Comparison of ENCODE assay signal across 32 cellular contexts in genomic region chr6:101918476-101918875, GRCh38.
"Had no signal": no experiment of that assay in that cellular context is flagged by ENCODE, and none has a peak within 500 bp of the region (broad histone marks: within the 10 kb centered on the region; RNA-seq: fewer than 3 reads in every experiment).

No MANE protein-coding gene starts in this region.

- H3K36me3 ChIP-seq: colonic mucosa, esophagus squamous epithelium, gastrocnemius medialis, heart left ventricle, WERI-Rb-1 had no signal

- H3K4me1 Mint-ChIP-seq: activated B cell treated with CpG ODN at 0.5 μM for 24 hours; activated naive CD4-positive, alpha-beta T cell treated with anti-CD3 and anti-CD28 coated beads, Interleukin-2, amount 10 ng/mL, durations not matched to agents 7 days and 5 days; activated naive CD8-positive, alpha-beta T cell treated with anti-CD3 and anti-CD28 coated beads, Interleukin-2, amount 10 ng/mL, durations not matched to agents 7 days and 5 days; T-helper 17 cell had no signal

- H3K36me3 Mint-ChIP-seq: activated CD4-positive, alpha-beta memory T cell treated with anti-CD3 and anti-CD28 coated beads for 36 hours; activated naive CD4-positive, alpha-beta T cell treated with anti-CD3 and anti-CD28 coated beads, Interleukin-2, amount 10 ng/mL, durations not matched to agents 7 days and 5 days; activated naive CD4-positive, alpha-beta T cell treated with anti-CD3 and anti-CD28 coated beads, Interleukin-2, amount 50 U/mL, for 72 hours; activated naive CD8-positive, alpha-beta T cell treated with anti-CD3 and anti-CD28 coated beads, Interleukin-2, amount 10 ng/mL, durations not matched to agents 7 days and 5 days had no signal

- H3K9me3 Mint-ChIP-seq: activated B cell treated with CpG ODN at 0.5 μM for 24 hours; activated naive CD4-positive, alpha-beta T cell treated with anti-CD3 and anti-CD28 coated beads, Interleukin-2, amount 10 ng/mL, durations not matched to agents 7 days and 5 days; activated naive CD4-positive, alpha-beta T cell treated with anti-CD3 and anti-CD28 coated beads, Interleukin-2, amount 50 U/mL, for 72 hours; activated naive CD8-positive, alpha-beta T cell treated with anti-CD3 and anti-CD28 coated beads, Interleukin-2, amount 10 ng/mL, durations not matched to agents 7 days and 5 days; activated T-cell treated with anti-CD3 and anti-CD28 coated beads, Interleukin-2, amount 50 U/mL, for 24 hours; T-helper 2 cell treated with Interferon-gamma antibody and Interleukin-4, amounts not matched to agents 5 μg/mL and 100 μg/mL, for 36 hours had no signal

- H2AFZ ChIP-seq: hepatocyte had no signal

- H3K4me3 ChIP-seq: body of pancreas, colonic mucosa, esophagus squamous epithelium, gastrocnemius medialis, heart left ventricle, hepatocyte had no signal

- H3K4me1 ChIP-seq: body of pancreas, colonic mucosa, esophagus squamous epithelium, foreskin keratinocyte, gastrocnemius medialis, heart left ventricle had no signal

- H3K27me3 ChIP-seq: body of pancreas, colonic mucosa, esophagus squamous epithelium, foreskin keratinocyte, gastrocnemius medialis, heart left ventricle, hepatocyte had no signal

- ATAC-seq: activated CD4-positive, CD25-positive, alpha-beta regulatory T cell treated with anti-CD3 and anti-CD28 coated beads, Interleukin-2, amount 50 U/mL, for 24 hours; activated naive CD4-positive, alpha-beta T cell treated with anti-CD3 and anti-CD28 coated beads, Interleukin-2, amount 50 U/mL, for 72 hours; activated T-cell treated with anti-CD3 and anti-CD28 coated beads, Interleukin-2, amount 50 U/mL, for 72 hours; body of pancreas; foreskin keratinocyte; gastrocnemius medialis; heart left ventricle; T-helper 17 cell had no signal

- H3K4me2 ChIP-seq: hepatocyte had no signal

- H3K9me3 ChIP-seq: body of pancreas, colonic mucosa, esophagus squamous epithelium, heart left ventricle had no signal

- H3K27ac ChIP-seq: body of pancreas, colonic mucosa, epithelial cell of prostate, esophagus squamous epithelium, foreskin keratinocyte, gastrocnemius medialis, heart left ventricle, hepatocyte, WERI-Rb-1 had no signal

- H3K79me2 ChIP-seq: hepatocyte had no signal

- H3K4me3 Mint-ChIP-seq: activated B cell treated with CpG ODN at 0.5 μM for 24 hours; activated CD4-positive, alpha-beta memory T cell treated with anti-CD3 and anti-CD28 coated beads for 36 hours; activated naive CD4-positive, alpha-beta T cell treated with anti-CD3 and anti-CD28 coated beads, Interleukin-2, amount 10 ng/mL, durations not matched to agents 7 days and 5 days; activated naive CD8-positive, alpha-beta T cell treated with anti-CD3 and anti-CD28 coated beads, Interleukin-2, amount 10 ng/mL, durations not matched to agents 7 days and 5 days; activated T-cell treated with anti-CD3 and anti-CD28 coated beads, Interleukin-2, amount 50 U/mL, for 24 hours; activated T-cell treated with anti-CD3 and anti-CD28 coated beads, Interleukin-2, amount 50 U/mL, for 72 hours; T-helper 17 cell; T-helper 2 cell treated with Interferon-gamma antibody and Interleukin-4, amounts not matched to agents 5 μg/mL and 100 μg/mL, for 36 hours had no signal

- H3K27me3 Mint-ChIP-seq: activated B cell treated with CpG ODN at 0.5 μM for 24 hours; activated CD4-positive, alpha-beta memory T cell treated with anti-CD3 and anti-CD28 coated beads for 36 hours; activated naive CD4-positive, alpha-beta T cell treated with anti-CD3 and anti-CD28 coated beads, Interleukin-2, amount 10 ng/mL, durations not matched to agents 7 days and 5 days; activated naive CD8-positive, alpha-beta T cell treated with anti-CD3 and anti-CD28 coated beads, Interleukin-2, amount 10 ng/mL, durations not matched to agents 7 days and 5 days; activated T-cell treated with anti-CD3 and anti-CD28 coated beads, Interleukin-2, amount 50 U/mL, for 24 hours; T-helper 17 cell had no signal

- H3K27ac Mint-ChIP-seq: activated B cell treated with CpG ODN at 0.5 μM for 24 hours; activated CD4-positive, alpha-beta memory T cell treated with anti-CD3 and anti-CD28 coated beads for 36 hours; activated naive CD4-positive, alpha-beta T cell treated with anti-CD3 and anti-CD28 coated beads, Interleukin-2, amount 10 ng/mL, durations not matched to agents 7 days and 5 days; activated naive CD4-positive, alpha-beta T cell treated with anti-CD3 and anti-CD28 coated beads, Interleukin-2, amount 50 U/mL, for 72 hours; activated naive CD8-positive, alpha-beta T cell treated with anti-CD3 and anti-CD28 coated beads, Interleukin-2, amount 10 ng/mL, durations not matched to agents 7 days and 5 days; activated T-cell treated with anti-CD3 and anti-CD28 coated beads, Interleukin-2, amount 50 U/mL, for 24 hours; activated T-cell treated with anti-CD3 and anti-CD28 coated beads, Interleukin-2, amount 50 U/mL, for 72 hours; T-helper 17 cell; T-helper 2 cell treated with Interferon-gamma antibody and Interleukin-4, amounts not matched to agents 5 μg/mL and 100 μg/mL, for 36 hours had no signal

- FAIRE-seq: endometrium had no signal

- DNase-seq: activated B cell treated with CpG ODN at 0.5 μM for 24 hours; activated CD4-positive, alpha-beta memory T cell treated with anti-CD3 and anti-CD28 coated beads for 36 hours; activated CD4-positive, alpha-beta T cell treated with anti-CD3 and anti-CD28 coated beads for 48 hours; activated CD8-positive, alpha-beta memory T cell treated with anti-CD3 and anti-CD28 coated beads, Interleukin-2, amount 50 U/mL, for 48 hours; activated gamma-delta T cell; activated naive CD4-positive, alpha-beta T cell; activated naive CD4-positive, alpha-beta T cell treated with anti-CD3 and anti-CD28 coated beads, Interleukin-2, amount 10 ng/mL, durations not matched to agents 7 days and 5 days; activated naive CD8-positive, alpha-beta T cell treated with anti-CD3 and anti-CD28 coated beads, Interleukin-2, amount 10 ng/mL, durations not matched to agents 7 days and 5 days; activated T-cell treated with anti-CD3 and anti-CD28 coated beads for 4 hours; activated T-cell treated with anti-CD3 and anti-CD28 coated beads, Interleukin-2, amount 50 U/mL, for 24 hours; activated T-cell treated with anti-CD3 and anti-CD28 coated beads, Interleukin-2, amount 50 U/mL, for 72 hours; amniotic stem cell; anterior cingulate cortex; body of pancreas; caudate nucleus; colonic mucosa; effector CD8-positive, alpha-beta T cell; esophagus squamous epithelium; foreskin keratinocyte; gastrocnemius medialis; glutamatergic neuron; heart left ventricle; T-helper 1 cell; T-helper 17 cell; T1000; WERI-Rb-1 had no signal
